11 cellular contexts compared by ENCODE assay signal in the genomic region with DNA sequence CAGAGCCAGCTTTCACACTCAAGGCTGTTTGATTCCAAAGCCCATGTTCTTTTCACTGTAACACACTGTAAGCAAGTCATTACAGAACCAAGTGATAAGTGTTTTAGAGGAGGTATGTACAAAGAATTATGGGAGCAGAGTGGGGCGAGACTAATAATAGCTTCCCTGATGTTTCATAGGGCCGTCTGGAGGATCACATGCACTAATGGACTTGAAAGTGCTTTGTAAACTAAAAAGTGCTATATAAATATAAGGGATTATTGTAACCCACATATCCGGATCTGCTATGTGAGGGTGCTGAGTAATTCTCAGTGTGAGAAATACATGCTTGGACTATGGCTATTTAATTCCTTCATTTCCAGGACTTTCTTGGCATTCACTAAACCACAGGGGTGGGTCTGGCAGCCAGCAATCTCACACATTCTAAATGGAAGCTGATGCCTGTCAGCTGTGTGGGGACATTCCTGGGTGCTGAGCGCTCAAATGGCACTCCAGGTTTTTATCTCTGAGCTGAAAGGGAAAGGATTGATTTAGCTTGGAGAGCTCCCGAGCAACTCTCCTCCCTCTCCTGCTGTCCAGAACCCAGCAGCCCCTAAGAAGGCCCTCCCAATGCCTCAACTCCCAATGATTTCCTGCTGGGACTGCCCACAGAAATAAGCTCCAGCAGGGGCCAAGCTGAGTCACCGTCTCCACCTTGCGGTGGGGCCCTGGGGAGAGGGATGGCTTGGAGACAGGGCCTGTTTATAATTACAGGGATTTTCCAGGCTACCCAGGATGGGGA.
DNase-seq lines count a peak whose midpoint lies in the region; ATAC-seq, FAIRE-seq and TF ChIP-seq lines count a peak whose summit lies in the region.
"Had no signal": no experiment of that assay in that cellular context is flagged by ENCODE, and none has a peak within 500 bp of the region (broad histone marks: within the 10 kb centered on the region; RNA-seq: fewer than 3 reads in every experiment).

No MANE protein-coding gene starts in this region.

- H3K27ac ChIP-seq in HepG2 (ENCODE audit: extremely low read length, insufficient read depth, low read length): no peak overlapping the region
- H3K27ac ChIP-seq in right lobe of liver: no peak overlapping the region
- no peak overlapping the region for H3K27ac ChIP-seq in lower lobe of right lung
- no peak overlapping the region for H3K27ac ChIP-seq in aorta (ENCODE audit: low read depth in 1 of 2, low read length in 2 of 2)
- H3K27ac ChIP-seq: skin epidermis had no signal

- no TSS peak for BruUV-seq in HepG2 (replicated peaks; lab: Mats Ljungman, UMichigan)

- CTCF ChIA-PET in HepG2 (lab: Yijun Ruan, JAX; ENCODE audit: low intra/inter-chr PET ratio, low total read pairs): no interaction called here

- DNase-seq in HepG2 (ENCODE audit: low spot score) (no peak), right lobe of liver (no peak), chondrocyte (ENCODE audit: low spot score) (no peak), lower lobe of right lung (no peak), aorta (peak in 1 of 2 donors; percentile 70), germinal center (ENCODE audit: low spot score) (no peak)
- DNase-seq: activated CD8-positive, alpha-beta memory T cell treated with anti-CD3 and anti-CD28 coated beads, Interleukin-2, amount 50 U/mL, for 4 hours; stimulated activated naive CD8-positive, alpha-beta T cell treated with anti-CD3 and anti-CD28 coated beads, Interleukin-15, Interleukin-2, amounts not matched to agents 100 U/mL and 50 U/mL, for 24 hours had no signal

- H2AFZ ChIP-seq in HepG2 (ENCODE audit: low read length): no peak overlapping the region

- TF ChIP-seq EP300 in HepG2 (IDR thresholded peaks at IDR 0.05; ENCODE audit: low read depth in 2 of 2, low read length in 2 of 2) (no peak), HepG2 (CRISPR knock-in tag; IDR thresholded peaks at IDR 0.05; ENCODE audit: borderline replicate concordance) (no peak)

- peak overlapping the region; percentile 83 for H3K27ac Mint-ChIP-seq in chondrocyte (ENCODE audit: unreplicated experiment)

- no peak for TF ChIP-seq RAD21 in HepG2 (CRISPR knock-in tag; IDR thresholded peaks at IDR 0.05)

- peaks cover 21% of the 10 kb centered on the region for H3K4me1 Mint-ChIP-seq in chondrocyte (ENCODE audit: low read depth)

- intact Hi-C loops in HepG2 (cut with micrococcal nuclease; ENCODE audit: unreplicated experiment): no loop called here
- intact Hi-C loops in right lobe of liver (cut with DNase I): no loop called here
- intact Hi-C loops in lower lobe of right lung (cut with DNase I): no loop called here
- intact Hi-C loops in aorta (cut with DNase I): no loop called here

- H3K9me3 ChIP-seq in HepG2 (ENCODE audit: low read length) (peaks cover 27% of the 10 kb centered on the region), right lobe of liver (no peaks in the 10 kb centered on the region), lower lobe of right lung (no peaks in the 10 kb centered on the region), aorta (ENCODE audit: control insufficient read depth, low read length) (no peaks in the 10 kb centered on the region)

- 8% methylated on average over 7 of the region's 7 CpGs for WGBS in HepG2 (ENCODE audit: low lambda C conversion rate)
- WGBS in right lobe of liver (ENCODE audit: insufficient coverage, low coverage, low lambda C conversion rate, missing lambda C conversion rate): 29% methylated on average over 5 of the region's 7 CpGs
- 6 to 12% methylated on average over 7 of the region's 7 CpGs for WGBS in aorta, 2 donors

- no peaks in the 10 kb centered on the region for H3K4me1 ChIP-seq in HepG2 (ENCODE audit: insufficient read depth, low read length)
- no peaks in the 10 kb centered on the region for H3K4me1 ChIP-seq in right lobe of liver
- H3K4me1 ChIP-seq in lower lobe of right lung: peaks cover 10% of the 10 kb centered on the region
- H3K4me1 ChIP-seq in aorta (ENCODE audit: control insufficient read depth in 1 of 2, insufficient read depth in 2 of 2, low read length in 2 of 2): no peaks in the 10 kb centered on the region

- ATAC-seq in HepG2 (peak; percentile 24; the same call in 1 of the 3 replicates), right lobe of liver (no peak), lower lobe of right lung (peak; percentile 68 to 77), aorta (ENCODE audit: low FRiP score) (peak; percentile 38), HG02610 (IDR thresholded peaks at IDR 0.05; ENCODE audit: unreplicated experiment) (no peak), GM21381 (IDR thresholded peaks at IDR 0.05; ENCODE audit: unreplicated experiment) (no peak)
- ATAC-seq: stimulated activated naive CD8-positive, alpha-beta T cell treated with anti-CD3 and anti-CD28 coated beads, Interleukin-15, Interleukin-2, amounts not matched to agents 100 U/mL and 50 U/mL, for 24 hours had no signal

- POLR2A ChIA-PET in HepG2 (lab: Yijun Ruan, JAX): no interaction called here

- no peak for TF ChIP-seq POLR2A in HepG2 (IDR thresholded peaks at IDR 0.05; ENCODE audit: insufficient read depth in 1 of 2, low read depth in 2 of 2, low read length in 2 of 2)
- TF ChIP-seq POLR2A in right lobe of liver (IDR thresholded peaks at IDR 0.05): no peak

- FAIRE-seq in HepG2 (lab: Jason Lieb, UNC): no peak

- H3K79me2 ChIP-seq in HepG2 (ENCODE audit: insufficient read depth, low read length): no peaks in the 10 kb centered on the region

- H3K4me2 ChIP-seq in HepG2 (ENCODE audit: low read depth, low read length): no peak overlapping the region

- TF ChIP-seq CTCF in HepG2 (CRISPR knock-in tag; IDR thresholded peaks at IDR 0.05) (no peak), right lobe of liver (IDR thresholded peaks at IDR 0.05) (no peak), chondrocyte (IDR thresholded peaks at IDR 0.05) (peak; percentile 70), lower lobe of right lung (IDR thresholded peaks at IDR 0.05) (no peak)

- no peak overlapping the region for H3K4me3 ChIP-seq in HepG2 (replicated peaks in 1 of 3; ENCODE audit: insufficient read depth in 1 of 3, low read depth in 2 of 3, low read length in 3 of 3)
- H3K4me3 ChIP-seq in right lobe of liver: no peak overlapping the region
- no peak overlapping the region for H3K4me3 ChIP-seq in lower lobe of right lung
- H3K4me3 ChIP-seq in aorta (ENCODE audit: low read length in 2 of 2): no peak overlapping the region
- H3K4me3 ChIP-seq: skin epidermis had no signal

- no peaks in the 10 kb centered on the region for H3K27me3 Mint-ChIP-seq in chondrocyte (ENCODE audit: low read depth)

- H3K36me3 Mint-ChIP-seq in chondrocyte (ENCODE audit: low read depth): no peaks in the 10 kb centered on the region

- no peaks in the 10 kb centered on the region for H4K20me1 ChIP-seq in HepG2 (ENCODE audit: insufficient read depth, low read length)

- H3K9me3 Mint-ChIP-seq in chondrocyte (ENCODE audit: low read depth): peaks cover 11% of the 10 kb centered on the region

- H3K36me3 ChIP-seq in HepG2 (replicated peaks in 1 of 2; ENCODE audit: control insufficient read depth in 1 of 2, insufficient read depth in 2 of 2, low read length in 2 of 2) (no peaks in the 10 kb centered on the region), right lobe of liver (no peaks in the 10 kb centered on the region), lower lobe of right lung (no peaks in the 10 kb centered on the region), aorta (ENCODE audit: control insufficient read depth in 1 of 2, insufficient read depth in 2 of 2, low read length in 1 of 2) (no peaks in the 10 kb centered on the region)

- H3K27me3 ChIP-seq in HepG2 (ENCODE audit: control insufficient read depth in 1 of 2, insufficient read depth in 2 of 2, low read length in 2 of 2) (no peaks in the 10 kb centered on the region), right lobe of liver (no peaks in the 10 kb centered on the region), lower lobe of right lung (ENCODE audit: low read depth) (no peaks in the 10 kb centered on the region), aorta (ENCODE audit: control insufficient read depth in 1 of 2, insufficient read depth in 2 of 2, low read length in 1 of 2) (no peaks in the 10 kb centered on the region)

- in situ Hi-C loops in HepG2 (cut with HindIII; ENCODE audit: extremely low pct_ligation_motif_present, low pct_unique_long_range_greater_than_20kb): no loop called here

- peak overlapping the region; percentile 23 for H3K4me3 Mint-ChIP-seq in chondrocyte (ENCODE audit: unreplicated experiment)

- H3K9ac ChIP-seq in HepG2 (ENCODE audit: insufficient read depth, low read depth, low read length): no peak overlapping the region

TF ChIP-seq in HepG2, 621 proteins besides CTCF, POLR2A, EP300 and RAD21 (continues in another document):
- TF ChIP-seq ZNF687 (CRISPR knock-in tag; IDR thresholded peaks at IDR 0.05) (no peak), TBP (CRISPR knock-in tag; IDR thresholded peaks at IDR 0.05) (no peak), CEBPB (IDR thresholded peaks at IDR 0.05; ENCODE audit: borderline replicate concordance, low read depth, low read length) (no peak)

Comparison
In these comparisons a context has a peak if more than half of its experiments do, and no peak if none do; other contexts are left out.
1. ATAC-seq: peak in HepG2 (single experiment), lower lobe of right lung (2 of 2) and aorta (single experiment); none in right lobe of liver (0 of 4), HG02610 (single experiment) and GM21381 (single experiment).